Comparison of ENCODE assay signal across 2 cellular contexts in the genomic region with DNA sequence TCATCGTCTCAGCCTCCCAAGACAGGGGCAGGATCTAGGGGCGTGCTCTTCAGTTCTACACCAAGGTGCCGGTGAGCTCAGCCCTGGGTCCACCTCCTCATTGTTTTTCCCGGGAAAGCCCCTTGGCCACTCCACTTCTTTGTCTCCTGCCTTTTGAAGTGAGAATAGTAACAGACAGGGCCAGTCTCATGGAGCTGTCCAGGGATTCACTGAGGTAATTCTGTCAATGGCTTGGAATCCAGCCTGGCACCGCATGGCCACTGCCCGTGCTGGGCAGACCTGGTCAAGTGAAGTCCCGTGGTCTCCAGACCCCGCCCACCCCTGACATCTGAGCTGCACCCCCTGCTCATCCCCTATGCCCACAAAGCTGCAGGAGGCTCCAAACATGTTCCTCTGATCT.
TF ChIP-seq lines count a peak whose summit lies in the region.

No MANE protein-coding gene starts in this region.

TF ChIP-seq in SK-N-SH, 30 proteins besides CTCF, POLR2A, EP300 and RAD21 (continued from another document):
- TF ChIP-seq REST (IDR thresholded peaks at IDR 0.05; ENCODE audit: low read depth, low read length) (peak; percentile 78; the same call in 1 of the 2 replicates), RFX5 (IDR thresholded peaks at IDR 0.05; ENCODE audit: low read length) (no peak)

TF ChIP-seq in SK-N-SH treated with all-trans-retinoic acid at 6 μM for 48 hours, 23 proteins besides CTCF, POLR2A, EP300 and RAD21:
- TF ChIP-seq, protein P1, sequence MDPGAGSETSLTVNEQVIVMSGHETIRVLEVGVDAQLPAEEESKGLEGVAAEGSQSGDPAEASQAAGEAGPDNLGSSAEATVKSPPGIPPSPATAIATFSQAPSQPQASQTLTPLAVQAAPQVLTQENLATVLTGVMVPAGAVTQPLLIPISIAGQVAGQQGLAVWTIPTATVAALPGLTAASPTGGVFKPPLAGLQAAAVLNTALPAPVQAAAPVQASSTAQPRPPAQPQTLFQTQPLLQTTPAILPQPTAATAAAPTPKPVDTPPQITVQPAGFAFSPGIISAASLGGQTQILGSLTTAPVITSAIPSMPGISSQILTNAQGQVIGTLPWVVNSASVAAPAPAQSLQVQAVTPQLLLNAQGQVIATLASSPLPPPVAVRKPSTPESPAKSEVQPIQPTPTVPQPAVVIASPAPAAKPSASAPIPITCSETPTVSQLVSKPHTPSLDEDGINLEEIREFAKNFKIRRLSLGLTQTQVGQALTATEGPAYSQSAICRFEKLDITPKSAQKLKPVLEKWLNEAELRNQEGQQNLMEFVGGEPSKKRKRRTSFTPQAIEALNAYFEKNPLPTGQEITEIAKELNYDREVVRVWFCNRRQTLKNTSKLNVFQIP (CRISPR knock-in tag; IDR thresholded peaks at IDR 0.05; ENCODE audit: borderline replicate concordance, low read depth) = no peak
- TF ChIP-seq ZC3H10 (CRISPR knock-in tag; IDR thresholded peaks at IDR 0.05) (no peak), ZFP3 (CRISPR knock-in tag; IDR thresholded peaks at IDR 0.05) (no peak), ZFP30 (CRISPR knock-in tag; IDR thresholded peaks at IDR 0.05) (no peak), ESRRG (CRISPR knock-in tag; IDR thresholded peaks at IDR 0.05) (no peak), SNAI2 (CRISPR knock-in tag; IDR thresholded peaks at IDR 0.05) (no peak), RARB (CRISPR knock-in tag; IDR thresholded peaks at IDR 0.05) (no peak)
- TF ChIP-seq, protein P2, sequence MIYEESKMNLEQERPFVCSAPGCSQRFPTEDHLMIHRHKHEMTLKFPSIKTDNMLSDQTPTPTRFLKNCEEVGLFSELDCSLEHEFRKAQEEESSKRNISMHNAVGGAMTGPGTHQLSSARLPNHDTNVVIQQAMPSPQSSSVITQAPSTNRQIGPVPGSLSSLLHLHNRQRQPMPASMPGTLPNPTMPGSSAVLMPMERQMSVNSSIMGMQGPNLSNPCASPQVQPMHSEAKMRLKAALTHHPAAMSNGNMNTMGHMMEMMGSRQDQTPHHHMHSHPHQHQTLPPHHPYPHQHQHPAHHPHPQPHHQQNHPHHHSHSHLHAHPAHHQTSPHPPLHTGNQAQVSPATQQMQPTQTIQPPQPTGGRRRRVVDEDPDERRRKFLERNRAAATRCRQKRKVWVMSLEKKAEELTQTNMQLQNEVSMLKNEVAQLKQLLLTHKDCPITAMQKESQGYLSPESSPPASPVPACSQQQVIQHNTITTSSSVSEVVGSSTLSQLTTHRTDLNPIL (CRISPR knock-in tag; IDR thresholded peaks at IDR 0.05; ENCODE audit: low read depth) = no peak
- TF ChIP-seq, protein P3, sequence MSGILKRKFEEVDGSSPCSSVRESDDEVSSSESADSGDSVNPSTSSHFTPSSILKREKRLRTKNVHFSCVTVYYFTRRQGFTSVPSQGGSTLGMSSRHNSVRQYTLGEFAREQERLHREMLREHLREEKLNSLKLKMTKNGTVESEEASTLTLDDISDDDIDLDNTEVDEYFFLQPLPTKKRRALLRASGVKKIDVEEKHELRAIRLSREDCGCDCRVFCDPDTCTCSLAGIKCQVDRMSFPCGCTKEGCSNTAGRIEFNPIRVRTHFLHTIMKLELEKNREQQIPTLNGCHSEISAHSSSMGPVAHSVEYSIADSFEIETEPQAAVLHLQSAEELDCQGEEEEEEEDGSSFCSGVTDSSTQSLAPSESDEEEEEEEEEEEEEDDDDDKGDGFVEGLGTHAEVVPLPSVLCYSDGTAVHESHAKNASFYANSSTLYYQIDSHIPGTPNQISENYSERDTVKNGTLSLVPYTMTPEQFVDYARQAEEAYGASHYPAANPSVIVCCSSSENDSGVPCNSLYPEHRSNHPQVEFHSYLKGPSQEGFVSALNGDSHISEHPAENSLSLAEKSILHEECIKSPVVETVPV (CRISPR knock-in tag; IDR thresholded peaks at IDR 0.05) = no peak
- TF ChIP-seq, protein P4, sequence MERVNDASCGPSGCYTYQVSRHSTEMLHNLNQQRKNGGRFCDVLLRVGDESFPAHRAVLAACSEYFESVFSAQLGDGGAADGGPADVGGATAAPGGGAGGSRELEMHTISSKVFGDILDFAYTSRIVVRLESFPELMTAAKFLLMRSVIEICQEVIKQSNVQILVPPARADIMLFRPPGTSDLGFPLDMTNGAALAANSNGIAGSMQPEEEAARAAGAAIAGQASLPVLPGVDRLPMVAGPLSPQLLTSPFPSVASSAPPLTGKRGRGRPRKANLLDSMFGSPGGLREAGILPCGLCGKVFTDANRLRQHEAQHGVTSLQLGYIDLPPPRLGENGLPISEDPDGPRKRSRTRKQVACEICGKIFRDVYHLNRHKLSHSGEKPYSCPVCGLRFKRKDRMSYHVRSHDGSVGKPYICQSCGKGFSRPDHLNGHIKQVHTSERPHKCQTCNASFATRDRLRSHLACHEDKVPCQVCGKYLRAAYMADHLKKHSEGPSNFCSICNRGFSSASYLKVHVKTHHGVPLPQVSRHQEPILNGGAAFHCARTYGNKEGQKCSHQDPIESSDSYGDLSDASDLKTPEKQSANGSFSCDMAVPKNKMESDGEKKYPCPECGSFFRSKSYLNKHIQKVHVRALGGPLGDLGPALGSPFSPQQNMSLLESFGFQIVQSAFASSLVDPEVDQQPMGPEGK (CRISPR knock-in tag; IDR thresholded peaks at IDR 0.05; ENCODE audit: borderline replicate concordance) = no peak
TF ChIP-seq in SK-N-SH treated with all-trans-retinoic acid at 6 μM for 48 hours: peak in this region for 0.
